In genomic region chr20:31698803-31699718, GRCh38 we compare ENCODE assay signal across 8 cellular contexts.
DNase-seq lines count a peak whose midpoint lies in the region; ATAC-seq and TF ChIP-seq lines count a peak whose summit lies in the region.

No MANE protein-coding gene starts in this region.

- H3K4me1 ChIP-seq in muscle layer of colon (ENCODE audit: insufficient read depth, low read length) = peaks cover 16% of the 10 kb centered on the region

- no peaks in the 10 kb centered on the region for H3K9me3 ChIP-seq in muscle layer of colon (ENCODE audit: low read length)

- no peaks in the 10 kb centered on the region for H3K36me3 ChIP-seq in muscle layer of colon (ENCODE audit: insufficient read depth, low read length)

- H3K9ac ChIP-seq in muscle layer of colon (ENCODE audit: low read length) = no peak overlapping the region

- no peaks in the 10 kb centered on the region for H3K27me3 ChIP-seq in muscle layer of colon (ENCODE audit: control insufficient read depth in 1 of 2, insufficient read depth in 2 of 2, low read length in 2 of 2)

- H3K27ac ChIP-seq in muscle layer of colon (ENCODE audit: low read depth, low read length) = peak overlapping the region; percentile 61

- DNase-seq in GF-D8 (lab: John Stamatoyannopoulos, UW) (peak; percentile 22), HPDE6-E6E7 (ENCODE audit: extremely low spot score) (peak; percentile 100), epithelial cell of esophagus (ENCODE audit: low read depth) (peak; percentile 99), NCI-H82 treated with DMSO at 0.1 percent for 48 hours (lab: John Stamatoyannopoulos, UW; ENCODE audit: unreplicated experiment) (no peak), NCI-H1930 (lab: John Stamatoyannopoulos, UW) (no peak)

- TF ChIP-seq CTCF in epithelial cell of esophagus (IDR thresholded peaks at IDR 0.05; ENCODE audit: insufficient read depth, low read depth, low read length, missing control alignments) = no peak

- H3K4me3 ChIP-seq in epithelial cell of esophagus (ENCODE audit: low read length) = no peak overlapping the region
- peak overlapping the region in 1 of 2 donors; percentile 4 for H3K4me3 ChIP-seq in muscle layer of colon (ENCODE audit: low read depth in 1 of 2, low read length in 2 of 2)

- peak; percentile 97 for ATAC-seq in GM21390 (IDR thresholded peaks at IDR 0.05; ENCODE audit: unreplicated experiment)
- peak; percentile 93 for ATAC-seq in SK-N-SH treated with all-trans-retinoic acid at 6 μM for 48 hours

TF ChIP-seq in SK-N-SH treated with all-trans-retinoic acid at 6 μM for 48 hours, 23 proteins besides CTCF, POLR2A, EP300 and RAD21:
- TF ChIP-seq ZFP3 (CRISPR knock-in tag; IDR thresholded peaks at IDR 0.05) (peak; percentile 75; the same call in 1 of the 2 replicates), CSRNP3 (CRISPR knock-in tag; IDR thresholded peaks at IDR 0.05) (no peak), ISL1 (CRISPR knock-in tag; IDR thresholded peaks at IDR 0.05) (peak; percentile 51), CREB5 (CRISPR knock-in tag; IDR thresholded peaks at IDR 0.05; ENCODE audit: low read depth) (0 out of 2 replicates have a peak, but pooled peaks have one; percentile 47), CSDC2 (CRISPR knock-in tag; IDR thresholded peaks at IDR 0.05) (0 out of 2 replicates have a peak, but pooled peaks have one; percentile 42), BACH2 (CRISPR knock-in tag; IDR thresholded peaks at IDR 0.05; ENCODE audit: borderline replicate concordance) (no peak), SNAI2 (CRISPR knock-in tag; IDR thresholded peaks at IDR 0.05) (peak; percentile 81)

Comparison
In these comparisons a context has a peak if more than half of its experiments do, and no peak if none do; other contexts are left out.
1. DNase-seq: peak in GF-D8 (single experiment), HPDE6-E6E7 (single experiment) and epithelial cell of esophagus (single experiment); none in NCI-H82 treated with DMSO at 0.1 percent for 48 hours (single experiment) and NCI-H1930 (0 of 2).